ENCODE assay signal across 15 cellular contexts in genomic region chr19:45400192-45400591, GRCh38. TPM values are rescaled to one million over a fixed set of nuclear protein-coding genes. Genes with fewer than 3 reads are reported as not detected.
A peak's percentile ranks its signal among the peaks of the same experiment; 100 is the strongest.
DNase-seq lines count a peak whose midpoint lies in the region; ATAC-seq and TF ChIP-seq lines count a peak whose summit lies in the region.
"Had no signal": no experiment of that assay in that cellular context is flagged by ENCODE, and none has a peak within 500 bp of the region (broad histone marks: within the 10 kb centered on the region; RNA-seq: fewer than 3 reads in every experiment).

No MANE protein-coding gene starts in this region.

- H3K9ac ChIP-seq in IMR-90 (ENCODE audit: low read depth, low read length): no peak overlapping the region

- TF ChIP-seq POLR2A in IMR-90 (IDR thresholded peaks at IDR 0.05; ENCODE audit: low read depth, low read length): no peak
- TF ChIP-seq POLR2A in adrenal gland (IDR thresholded peaks at IDR 0.05): no peak

- H3K4me1 ChIP-seq in IMR-90 (ENCODE audit: control insufficient read depth, insufficient read depth, low read length): peaks cover 3% of the 10 kb centered on the region
- H3K4me1 ChIP-seq in RWPE2 (ENCODE audit: insufficient read depth, poor library complexity, severe bottlenecking): peaks cover 22% of the 10 kb centered on the region
- peaks cover 16 to 30% of the 10 kb centered on the region in 2 donors for H3K4me1 ChIP-seq in adrenal gland (replicated peaks in 1 of 2)

- H2BK5ac ChIP-seq in IMR-90 (ENCODE audit: low read depth, low read length, poor library complexity, severe bottlenecking): no peak overlapping the region

- intact Hi-C loops in IMR-90 (cut with micrococcal nuclease) (no loop called here), adrenal gland (cut with DNase I) (no loop called here)

- no peak overlapping the region for H3K18ac ChIP-seq in IMR-90 (ENCODE audit: low read depth, low read length)

- H2BK120ac ChIP-seq in IMR-90 (ENCODE audit: low read depth, low read length): no peak overlapping the region

- no peak overlapping the region for H3K23ac ChIP-seq in IMR-90 (ENCODE audit: low read depth, low read length)

- DNase-seq in DMS79 treated with DMSO at 0.1 percent for 48 hours (lab: John Stamatoyannopoulos, UW) (peak; percentile 5), IMR-90 (no peak), RWPE2 (ENCODE audit: low spot score) (peak; percentile 96), mucosa of gallbladder (ENCODE audit: low spot score) (peak; percentile 48), adrenal gland (no peak), kidney glomerular epithelial cell (lab: John Stamatoyannopoulos, UW) (no peak)
- DNase-seq: CD8-positive, alpha-beta T cell; NCI-H187; retina; SIG-M5 had no signal

- no peak overlapping the region for H4K91ac ChIP-seq in IMR-90 (ENCODE audit: insufficient read depth, low read depth, low read length)

- no peak overlapping the region for H4K8ac ChIP-seq in IMR-90 (ENCODE audit: low read depth in 2 of 2, low read length in 2 of 2)

- POLR2A ChIA-PET in IMR-90 (lab: Charles Lee; ENCODE audit: unreplicated experiment): no interaction called here

- BruUV-seq in IMR-90 (replicated peaks; lab: Mats Ljungman, UMichigan): no TSS peak

- no peak overlapping the region for H3K14ac ChIP-seq in IMR-90 (replicated peaks; ENCODE audit: low read depth, low read length)

- H3K79me1 ChIP-seq in IMR-90 (ENCODE audit: low read depth in 1 of 2, low read length in 2 of 2): peaks cover 10 to 49% of the 10 kb centered on the region in 2 experiments; a peak in 3 of 4 replicates

- no peak overlapping the region for H3K4ac ChIP-seq in IMR-90 (ENCODE audit: low read depth, low read length)

- H3K27ac ChIP-seq in IMR-90 (ENCODE audit: insufficient read depth, low read length) (no peak overlapping the region), RWPE2 (ENCODE audit: poor library complexity, severe bottlenecking) (peak overlapping the region; percentile 98), adrenal gland (no peak overlapping the region)
- H3K27ac ChIP-seq: thoracic aorta had no signal

- no CpG with 5 or more reads among the region's 6 CpGs for WGBS in IMR-90 (ENCODE audit: extremely low coverage in 2 of 2, insufficient read length in 1 of 2), 2 experiments
- 79 to 92% (median 85%) methylated on average over 4 to 6 of the region's 6 CpGs for WGBS in adrenal gland, 4 donors

- H2BK20ac ChIP-seq in IMR-90 (ENCODE audit: low read depth, low read length): no peak overlapping the region

- no peak for TF ChIP-seq RAD21 in IMR-90 (IDR thresholded peaks at IDR 0.05; ENCODE audit: low read length)

- TF ChIP-seq CTCF in IMR-90 (conservative IDR thresholded peaks at IDR 0.05; ENCODE audit: low read depth, low read length) (no peak), RWPE2 (IDR thresholded peaks at IDR 0.05; ENCODE audit: poor library complexity, severe bottlenecking) (no peak), adrenal gland (IDR thresholded peaks at IDR 0.05) (no peak)

- H3K4me3 ChIP-seq in IMR-90 (ENCODE audit: insufficient read depth, low read depth, low read length) (no peak overlapping the region), RWPE2 (ENCODE audit: severe bottlenecking) (no peak overlapping the region), adrenal gland (no peak overlapping the region)
- H3K4me3 ChIP-seq: GM23338, thoracic aorta had no signal

- H3K27me3 ChIP-seq in IMR-90 (ENCODE audit: control insufficient read depth, insufficient read depth, low read length) (no peaks in the 10 kb centered on the region), RWPE2 (ENCODE audit: insufficient read depth, poor library complexity, severe bottlenecking) (no peaks in the 10 kb centered on the region), adrenal gland (no peaks in the 10 kb centered on the region)

- no peak overlapping the region for H4K5ac ChIP-seq in IMR-90 (ENCODE audit: low read depth, low read length)

- H3K56ac ChIP-seq in IMR-90 (ENCODE audit: extremely low read depth, insufficient read depth, low read length): no peak overlapping the region

- H3K36me3 ChIP-seq in IMR-90 (ENCODE audit: control insufficient read depth, insufficient read depth, low read length) (no peaks in the 10 kb centered on the region; the same call in 1 of the 2 replicates), RWPE2 (ENCODE audit: low read depth) (peaks cover 55% of the 10 kb centered on the region), adrenal gland (replicated peaks in 1 of 2) (no peaks in the 10 kb centered on the region)

- peak overlapping the region; percentile 47; the same call in 1 of the 2 replicates for H2AK5ac ChIP-seq in IMR-90 (ENCODE audit: low read depth, low read length)

- no peak for ATAC-seq in IMR-90 (ENCODE audit: low read depth)
- peak; percentile 33 for ATAC-seq in RWPE2 (ENCODE audit: low read depth)
- no peak for ATAC-seq in HG02970 (IDR thresholded peaks at IDR 0.05; ENCODE audit: low FRiP score, unreplicated experiment)
- ATAC-seq: CD8-positive, alpha-beta T cell; GM23338; left lobe of liver had no signal

- H3K9me3 ChIP-seq in IMR-90 (ENCODE audit: control insufficient read depth, insufficient read depth, low read length): no peaks in the 10 kb centered on the region
- no peaks in the 10 kb centered on the region for H3K9me3 ChIP-seq in RWPE2 (ENCODE audit: severe bottlenecking)
- H3K9me3 ChIP-seq in adrenal gland (replicated peaks in 1 of 3): no peaks in the 10 kb centered on the region
- H3K9me3 ChIP-seq: thoracic aorta had no signal

- CTCF ChIA-PET in IMR-90 (lab: Yijun Ruan, JAX): interaction anchor here (0.6 kb wide), 1 partner anchor 300 kb away, joined by 5 read pairs; no protein-coding TSS in a partner anchor

- dilution Hi-C loops in IMR-90 (cut with HindIII; ENCODE audit: low sequenced_read_pairs, unreplicated experiment): no loop called here

- H4K20me1 ChIP-seq in IMR-90 (ENCODE audit: insufficient read depth, low read length): no peaks in the 10 kb centered on the region; the same call in 1 of the 2 replicates

- peak overlapping the region; percentile 67 for H2AK9ac ChIP-seq in IMR-90 (replicated peaks; ENCODE audit: low read depth, low read length, poor library complexity)

- H3K9me1 ChIP-seq in IMR-90 (ENCODE audit: insufficient read depth, low read length): peaks cover 6% of the 10 kb centered on the region; the same call in 1 of the 2 replicates

- H2BK15ac ChIP-seq in IMR-90 (ENCODE audit: low read depth, low read length): no peak overlapping the region

- in situ Hi-C loops in IMR-90 (cut with MboI; ENCODE audit: low sequenced_read_pairs): no loop called here

- H3K4me2 ChIP-seq in IMR-90 (ENCODE audit: low read depth, low read length): no peak overlapping the region
- H3K4me2 ChIP-seq: GM23338 had no signal

- H2AFZ ChIP-seq in IMR-90 (replicated peaks; ENCODE audit: low read length, poor library complexity): peak overlapping the region; percentile 49
- H2AFZ ChIP-seq: GM23338 had no signal

TF ChIP-seq in IMR-90, 13 proteins besides CTCF, POLR2A, EP300 and RAD21:
- no peak for TF ChIP-seq USF2 (IDR thresholded peaks at IDR 0.05; ENCODE audit: low read depth, low read length)
- TF ChIP-seq MAZ (IDR thresholded peaks at IDR 0.05; ENCODE audit: borderline replicate concordance, low read depth, low read length): no peak
- no peak for TF ChIP-seq MAFK (IDR thresholded peaks at IDR 0.05; ENCODE audit: low read depth, low read length)
- TF ChIP-seq RCOR1 (IDR thresholded peaks at IDR 0.05; ENCODE audit: insufficient replicate concordance, low read length): no peak
- no peak for TF ChIP-seq BHLHE40 (IDR thresholded peaks at IDR 0.05; ENCODE audit: low read depth, low read length)

RNA-seq across cellular contexts. Expression of gene PPP1R13L, which starts 4.7 kb away (rescaled TPM):
- 0.56 and 3.0 TPM in 2 replicates for total RNA-seq in IMR-90 (2012; rRNA removed)
- 11.6 and 13.3 TPM in 2 replicates for polyA plus RNA-seq in IMR-90 (2012; rRNA removed)
- 11.6 and 19.4 TPM in 2 replicates for polyA plus RNA-seq in IMR-90 (2012; cell fraction: cytosol; rRNA removed)
- polyA plus RNA-seq in IMR-90 (2012; cell fraction: nucleus; rRNA removed; ENCODE audit: low replicate concordance): 24.0 and 44.8 TPM in 2 replicates
- 54.2 TPM for total RNA-seq in mucosa of gallbladder
- 10 to 100 TPM; 11.0 to 55.7 (median 37.1) TPM for total RNA-seq in adrenal gland
- 10 to 100 TPM; 11.9 to 95.2 (median 35.2) TPM for polyA plus RNA-seq in adrenal gland

RNA-seq across cellular contexts. Expression of gene POLR1G, which starts 6.3 kb away (rescaled TPM):
- 10.3 and 12.5 TPM in 2 replicates for total RNA-seq in IMR-90 (2012; rRNA removed)
- polyA plus RNA-seq in IMR-90 (2012; rRNA removed): 8.0 and 8.8 TPM in 2 replicates
- polyA plus RNA-seq in IMR-90 (2012; cell fraction: cytosol; rRNA removed): 3.3 and 3.9 TPM in 2 replicates
- 2.0 and 2.1 TPM in 2 replicates for polyA plus RNA-seq in IMR-90 (2012; cell fraction: nucleus; rRNA removed; ENCODE audit: low replicate concordance)
- 4.9 TPM for total RNA-seq in mucosa of gallbladder
- 1 to 10 TPM; 3.6 to 9.2 (median 6.7) TPM for total RNA-seq in adrenal gland
- polyA plus RNA-seq in adrenal gland: 10 to 100 TPM in 1 of 3 donors, 1 to 10 TPM in 2; 3.1 to 11.3 (median 9.5) TPM

RNA-seq across cellular contexts. Expression of gene ERCC1, which starts 23.5 kb away (rescaled TPM):
- total RNA-seq in IMR-90 (2012; rRNA removed) (76.9 and 84.2 TPM in 2 replicates), mucosa of gallbladder (57.0 TPM), adrenal gland (100 to 1,000 TPM in 2 of 8 donors, 10 to 100 TPM in 6; 63.6 to 107 (median 90.4) TPM)
- polyA plus RNA-seq in IMR-90 (2012; rRNA removed) (132 and 153 TPM in 2 replicates), adrenal gland (10 to 100 TPM; 62.9 to 89.2 (median 87.0) TPM)
- 113 and 118 TPM in 2 replicates for polyA plus RNA-seq in IMR-90 (2012; cell fraction: cytosol; rRNA removed)
- polyA plus RNA-seq in IMR-90 (2012; cell fraction: nucleus; rRNA removed; ENCODE audit: low replicate concordance): 152 and 183 TPM in 2 replicates

RNA-seq across cellular contexts. Expression of gene ERCC2, which starts 29.8 kb away (rescaled TPM):
- total RNA-seq in IMR-90 (2012; rRNA removed) (26.7 and 30.6 TPM in 2 replicates), mucosa of gallbladder (23.8 TPM), adrenal gland (10 to 100 TPM; 17.1 to 31.9 (median 26.9) TPM)
- polyA plus RNA-seq in IMR-90 (2012; rRNA removed) (66.5 and 75.6 TPM in 2 replicates), adrenal gland (10 to 100 TPM; 19.6 to 53.3 (median 31.3) TPM)
- 51.6 and 67.4 TPM in 2 replicates for polyA plus RNA-seq in IMR-90 (2012; cell fraction: cytosol; rRNA removed)
- polyA plus RNA-seq in IMR-90 (2012; cell fraction: nucleus; rRNA removed; ENCODE audit: low replicate concordance): 119 and 274 TPM in 2 replicates

RNA-seq across cellular contexts. Expression of gene KLC3, which starts 59.6 kb away (rescaled TPM):
- total RNA-seq in IMR-90 (2012; rRNA removed) (under 0.01 and 0.18 TPM in 2 replicates), mucosa of gallbladder (0.23 TPM), adrenal gland (under 1 TPM in 2 of 8 donors, not detected in 6; 0.28 to 0.30 TPM)
- polyA plus RNA-seq in IMR-90 (2012; rRNA removed) (0.09 and 0.14 TPM in 2 replicates), adrenal gland (under 1 TPM in 2 of 3 donors, not detected in 1; 0.16 to 0.17 TPM)
- polyA plus RNA-seq in IMR-90 (2012; cell fraction: cytosol; rRNA removed): 0.19 and 0.22 TPM in 2 replicates
- 0.11 and 0.24 TPM in 2 replicates for polyA plus RNA-seq in IMR-90 (2012; cell fraction: nucleus; rRNA removed; ENCODE audit: low replicate concordance)
- total RNA-seq: CD8-positive, alpha-beta T cell; left lobe of liver; T-helper 1 cell treated with Interleukin-12 subunit alpha and Interleukin-12 subunit beta and Interleukin-4 antibody, amounts not matched to agents 30 ng/mL and 1 ng/mL, for 36 hours; thoracic aorta had no signal

Comparison
In these comparisons a context has a peak if more than half of its experiments do, and no peak if none do; other contexts are left out.
1. DNase-seq: peak in DMS79 treated with DMSO at 0.1 percent for 48 hours (single experiment), RWPE2 (single experiment) and mucosa of gallbladder (single experiment); none in IMR-90 (single experiment), adrenal gland (0 of 7) and kidney glomerular epithelial cell (single experiment).